34 cellular contexts compared by ENCODE assay signal in genomic region chr1:115074839-115075534, GRCh38. TPM values are rescaled to one million over a fixed set of nuclear protein-coding genes. Genes with fewer than 3 reads are reported as not detected.
DNase-seq lines count a peak whose midpoint lies in the region; ATAC-seq and TF ChIP-seq lines count a peak whose summit lies in the region.
"Had no signal": no experiment of that assay in that cellular context is flagged by ENCODE, and none has a peak within 500 bp of the region (broad histone marks: within the 10 kb centered on the region; RNA-seq: fewer than 3 reads in every experiment).

No MANE protein-coding gene starts in this region.

- no peak overlapping the region for H3K27ac Mint-ChIP-seq in GM23338
- H3K27ac Mint-ChIP-seq: activated CD4-positive, alpha-beta T cell treated with anti-CD3 and anti-CD28 coated beads, Interleukin-2, amount 10 ng/mL, durations not matched to agents 24 days and 14 days; activated T-cell treated with anti-CD3 and anti-CD28 coated beads, Interleukin-2, amount 50 U/mL, for 72 hours had no signal

- no peaks in the 10 kb centered on the region for H3K9me3 ChIP-seq in sigmoid colon
- H3K9me3 ChIP-seq: HAP-1, SK-N-SH had no signal

- peaks cover 2% of the 10 kb centered on the region for H3K27me3 Mint-ChIP-seq in GM23338 (ENCODE audit: insufficient read depth, low read depth, poor library complexity)

- H4K5ac ChIP-seq in mesendoderm (ENCODE audit: low read length): no peak overlapping the region

- H3K18ac ChIP-seq in mesendoderm (ENCODE audit: low read length): no peak overlapping the region

- no peak overlapping the region for H2AFZ ChIP-seq in GM23338

- H3K4me2 ChIP-seq in mesendoderm (ENCODE audit: low read length): no peak overlapping the region
- H3K4me2 ChIP-seq in GM23338: no peak overlapping the region
- H3K4me2 ChIP-seq: SK-N-SH had no signal

- H3K36me3 ChIP-seq in sigmoid colon (peaks cover 0 to 2% (median 0%) of the 10 kb centered on the region in 4 donors), mesendoderm (ENCODE audit: control insufficient read depth, insufficient read depth, low read length) (no peaks in the 10 kb centered on the region), GM23338 (ENCODE audit: insufficient read depth) (no peaks in the 10 kb centered on the region)
- H3K36me3 ChIP-seq: HAP-1 had no signal

- H3K27me3 ChIP-seq in sigmoid colon (no peaks in the 10 kb centered on the region), mesendoderm (ENCODE audit: insufficient read depth, low read length, poor library complexity) (no peaks in the 10 kb centered on the region), GM23338 (ENCODE audit: insufficient read depth) (no peaks in the 10 kb centered on the region)

- H4K20me1 ChIP-seq in GM23338 (replicated peaks; ENCODE audit: insufficient read depth): no peaks in the 10 kb centered on the region

- no peak for TF ChIP-seq EP300 in sigmoid colon (IDR thresholded peaks at IDR 0.05)

- H3F3A ChIP-seq in GM23338 (replicated peaks; ENCODE audit: low read depth): no peaks in the 10 kb centered on the region

- no peaks in the 10 kb centered on the region for H3K79me1 ChIP-seq in mesendoderm (ENCODE audit: low read length)

- H3K27ac ChIP-seq in sigmoid colon: peak overlapping the region; percentile 72 to 87 (median 79)
- no peak overlapping the region for H3K27ac ChIP-seq in mesendoderm (ENCODE audit: low read depth, low read length)
- H3K27ac ChIP-seq in GM23338 (ENCODE audit: low read depth): no peak overlapping the region
- H3K27ac ChIP-seq: C4-2B, epithelial cell of prostate, HL-60, VCaP had no signal

- no peak overlapping the region for H2BK120ac ChIP-seq in mesendoderm (ENCODE audit: low read depth, low read length)

- no peak for TF ChIP-seq CTCF in sigmoid colon (IDR thresholded peaks at IDR 0.05)
- TF ChIP-seq CTCF in GM23338 (conservative IDR thresholded peaks at IDR 0.05; ENCODE audit: low read depth in 2 of 2): no peak

- WGBS in sigmoid colon, 2 donors: 69 to 81% methylated on average over 11 of the region's 11 CpGs
- WGBS in mesendoderm (ENCODE audit: extremely low coverage, insufficient coverage, low lambda C conversion rate): no CpG with 5 or more reads among the region's 11 CpGs

- H3K4me1 ChIP-seq in sigmoid colon (peaks cover 0 to 81% (median 71%) of the 10 kb centered on the region in 4 donors), mesendoderm (ENCODE audit: control insufficient read depth, low read depth, low read length) (no peaks in the 10 kb centered on the region), GM23338 (ENCODE audit: insufficient read depth) (0 out of 2 replicates have a peak, but pooled peaks cover 5% of the 10 kb centered on the region)

- TF ChIP-seq POLR2A in sigmoid colon (IDR thresholded peaks at IDR 0.05): no peak

- H2BK15ac ChIP-seq in mesendoderm (replicated peaks; ENCODE audit: low read depth): no peak overlapping the region

- no peak overlapping the region for H2BK5ac ChIP-seq in mesendoderm (ENCODE audit: low read length)

- H3K9ac ChIP-seq in mesendoderm (ENCODE audit: low read length): no peak overlapping the region
- H3K9ac ChIP-seq: SK-N-SH had no signal

- H3K4me1 Mint-ChIP-seq in GM23338: peaks cover 12% of the 10 kb centered on the region

- no peaks in the 10 kb centered on the region for H3K36me3 Mint-ChIP-seq in GM23338 (ENCODE audit: low read depth)

- no peak overlapping the region for H3K56ac ChIP-seq in mesendoderm (ENCODE audit: low read length)

- no peak overlapping the region for H3K4me3 Mint-ChIP-seq in GM23338
- H3K4me3 Mint-ChIP-seq: activated CD4-positive, alpha-beta T cell treated with anti-CD3 and anti-CD28 coated beads, Interleukin-2, amount 10 ng/mL, durations not matched to agents 24 days and 14 days; activated T-cell treated with anti-CD3 and anti-CD28 coated beads, Interleukin-2, amount 50 U/mL, for 72 hours; neural crest cell had no signal

- no peaks in the 10 kb centered on the region for H3K79me2 ChIP-seq in mesendoderm (ENCODE audit: control insufficient read depth, insufficient read depth, low read length)
- H3K79me2 ChIP-seq in GM23338 (replicated peaks; ENCODE audit: insufficient read depth): no peaks in the 10 kb centered on the region

- no peak overlapping the region for H4K8ac ChIP-seq in mesendoderm (ENCODE audit: low read depth, low read length)

- intact Hi-C loops in sigmoid colon (cut with DNase I): no loop called here

- DNase-seq in AG08395 (ENCODE audit: low spot score) (peak; percentile 38), RPMI7951 (ENCODE audit: low read depth) (peak; percentile 72), glomerular visceral epithelial cell (ENCODE audit: extremely low spot score) (peak; percentile 30), sigmoid colon (no peak), mesendoderm (no peak), cortex of kidney (lab: John Stamatoyannopoulos, UW) (no peak), GM23338 (ENCODE audit: low spot score) (no peak), NOMO-1 treated with DMSO at 0.1 percent for 48 hours (lab: John Stamatoyannopoulos, UW; ENCODE audit: unreplicated experiment) (no peak)
- DNase-seq: ACHN; activated CD4-positive, alpha-beta T cell treated with anti-CD3 and anti-CD28 coated beads, Interleukin-2, amount 10 ng/mL, durations not matched to agents 24 days and 14 days; activated naive CD4-positive, alpha-beta T cell treated with anti-CD3 and anti-CD28 coated beads, Interleukin-2, amount 50 U/mL, for 16 hours; activated T-cell treated with anti-CD3 and anti-CD28 coated beads, Interleukin-2, amount 50 U/mL, for 72 hours; anterior cingulate cortex; cerebellar nuclear complex; DND-41; foreskin fibroblast; Kasumi-1; left ventricle myocardium superior; midbrain; NCI-H187; NCI-H2171 treated with DMSO at 0.1 percent for 48 hours; NCI-H526; SK-N-SH; stimulated activated CD8-positive, alpha-beta memory T cell treated with anti-CD3 and anti-CD28 coated beads, Interleukin-4, amount 100 ng/mL, for 48 hours; T-helper 2 cell had no signal

- no peaks in the 10 kb centered on the region for H3K9me3 Mint-ChIP-seq in GM23338
- H3K9me3 Mint-ChIP-seq: activated CD4-positive, alpha-beta T cell treated with anti-CD3 and anti-CD28 coated beads, Interleukin-2, amount 10 ng/mL, durations not matched to agents 24 days and 14 days; activated T-cell treated with anti-CD3 and anti-CD28 coated beads, Interleukin-2, amount 50 U/mL, for 72 hours; neural crest cell had no signal

- no peak overlapping the region for H2AK5ac ChIP-seq in mesendoderm (ENCODE audit: low read length)

- no peak overlapping the region for H3K4ac ChIP-seq in mesendoderm (ENCODE audit: low read depth, low read length)

- no peaks in the 10 kb centered on the region for H3K9me2 ChIP-seq in GM23338 (ENCODE audit: insufficient read depth)
- H3K9me2 ChIP-seq: SK-N-SH had no signal

- no peak for ATAC-seq in GM23338
- ATAC-seq: activated T-cell treated with anti-CD3 and anti-CD28 coated beads, Interleukin-2, amount 50 U/mL, for 72 hours had no signal

- H3K4me3 ChIP-seq in sigmoid colon (no peak overlapping the region), mesendoderm (ENCODE audit: low read length) (no peak overlapping the region), GM23338 (no peak overlapping the region)
- H3K4me3 ChIP-seq: HAP-1 had no signal

- H3K23ac ChIP-seq in mesendoderm (ENCODE audit: low read length): no peak overlapping the region

TF ChIP-seq in GM23338, 12 proteins besides CTCF, POLR2A, EP300 and RAD21 (continues in another document):
- TF ChIP-seq ZNF331 (CRISPR knock-in tag; IDR thresholded peaks at IDR 0.05; ENCODE audit: low read depth): no peak

RNA-seq across cellular contexts. Expression of gene TSPAN2, which starts 14.3 kb away (rescaled TPM):
- 0.49 and 1.4 TPM in 2 replicates for total RNA-seq in RPMI7951 (2014; rRNA removed; shearing (Covaris generic))
- 100 to 1,000 TPM in 2 of 4 donors, 10 to 100 TPM in 2; 61.5 to 122 (median 94.7) TPM for total RNA-seq in sigmoid colon
- 1 to 10 TPM in 2 of 3 donors, under 1 TPM in 1; 0.46 to 5.5 (median 1.8) TPM for polyA plus RNA-seq in sigmoid colon
- polyA plus RNA-seq in mesendoderm (2013, experiment 1 of 2): 3.9 TPM
- 4.5 TPM for polyA plus RNA-seq in mesendoderm (2013, experiment 2 of 2)
- 11.8 and 15.0 TPM in 2 replicates for total RNA-seq in GM23338 (2014; rRNA removed; shearing (Covaris generic))
- 9.4 and 11.2 TPM in 2 replicates for polyA plus RNA-seq in GM23338 (2016; fragmentation: Nextera tagmentation; extraction: Ambion mirVana)

RNA-seq across cellular contexts. Expression of gene TSHB, which starts 45.4 kb away (rescaled TPM):
- total RNA-seq in RPMI7951 (2014; rRNA removed; shearing (Covaris generic)): not detected in 2 replicates
- not detected for total RNA-seq in sigmoid colon
- polyA plus RNA-seq in sigmoid colon: not detected
- not detected for polyA plus RNA-seq in mesendoderm (2013, experiment 1 of 2)
- not detected for polyA plus RNA-seq in mesendoderm (2013, experiment 2 of 2)
- total RNA-seq in GM23338 (2014; rRNA removed; shearing (Covaris generic)): not detected in 2 replicates
- polyA plus RNA-seq in GM23338 (2016; fragmentation: Nextera tagmentation; extraction: Ambion mirVana): not detected in 2 replicates
- total RNA-seq: activated CD4-positive, alpha-beta T cell treated with anti-CD3 and anti-CD28 coated beads, Interleukin-2, amount 10 ng/mL, durations not matched to agents 24 days and 14 days; activated T-cell treated with anti-CD3 and anti-CD28 coated beads, Interleukin-2, amount 50 U/mL, for 72 hours; left ventricle myocardium superior; neural crest cell; posterior vena cava; subcutaneous adipose tissue; urinary bladder had no signal
- polyA plus RNA-seq: SK-N-SH, urinary bladder had no signal

Comparison
In these comparisons a context has a peak if more than half of its experiments do, and no peak if none do; other contexts are left out.
1. DNase-seq: peak in AG08395 (single experiment), RPMI7951 (single experiment) and glomerular visceral epithelial cell (single experiment); none in sigmoid colon (single experiment), mesendoderm (single experiment), cortex of kidney (single experiment), GM23338 (single experiment) and NOMO-1 treated with DMSO at 0.1 percent for 48 hours (single experiment).
2. H3K27ac ChIP-seq: peak in sigmoid colon (4 of 4); none in mesendoderm (single experiment) and GM23338 (single experiment).